In genomic region chr5:55039843-55040242, GRCh38 we compare ENCODE assay signal across 20 cellular contexts. TPM values are rescaled to one million over a fixed set of nuclear protein-coding genes. Genes with fewer than 3 reads are reported as not detected.
"Had no signal": no experiment of that assay in that cellular context is flagged by ENCODE, and none has a peak within 500 bp of the region (broad histone marks: within the 10 kb centered on the region; RNA-seq: fewer than 3 reads in every experiment).

No MANE protein-coding gene starts in this region.

- H3K4me1 Mint-ChIP-seq: neural crest cell had no signal

- H3K4me1 ChIP-seq: left ventricle myocardium inferior, upper lobe of left lung had no signal

- H3K27me3 Mint-ChIP-seq: activated naive CD8-positive, alpha-beta T cell; stimulated activated naive CD8-positive, alpha-beta T cell treated with anti-CD3 and anti-CD28 coated beads, Interleukin-15, Interleukin-2, amounts not matched to agents 100 ng/mL and 50 ng/mL, for 24 hours had no signal

- H3K4me3 Mint-ChIP-seq: activated naive CD8-positive, alpha-beta T cell; activated T-cell treated with anti-CD3 and anti-CD28 coated beads, Interleukin-2, amount 50 U/mL, for 4 hours; neural crest cell; stimulated activated naive CD8-positive, alpha-beta T cell treated with anti-CD3 and anti-CD28 coated beads, Interleukin-15, Interleukin-2, amounts not matched to agents 100 ng/mL and 50 ng/mL, for 24 hours had no signal

- H3K36me3 ChIP-seq: left ventricle myocardium inferior, ovary, upper lobe of left lung had no signal

- H3K9me3 ChIP-seq: left ventricle myocardium inferior, ovary, upper lobe of left lung had no signal

- DNase-seq: activated CD4-positive, alpha-beta T cell treated with anti-CD3 and anti-CD28 coated beads, Interleukin-2, amount 50 U/mL, for 4 hours; activated gamma-delta T cell; activated T-cell treated with anti-CD3 and anti-CD28 coated beads, Interleukin-2, amount 50 U/mL, for 4 hours; effector CD8-positive, alpha-beta T cell; kidney; left ventricle myocardium inferior; ovary; stimulated activated CD4-positive, alpha-beta T cell treated with anti-CD3 and anti-CD28 coated beads, Interleukin-15, amount 100 ng/mL, for 24 hours; stimulated activated CD4-positive, alpha-beta T cell treated with anti-CD3 and anti-CD28 coated beads, Interleukin-4, amount 100 ng/mL, for 24 hours; upper lobe of left lung had no signal

- H3K36me3 Mint-ChIP-seq: activated naive CD8-positive, alpha-beta T cell had no signal

- H3K4me3 ChIP-seq: coronary artery, left ventricle myocardium inferior, ovary, upper lobe of left lung had no signal

- H3K27ac Mint-ChIP-seq: activated naive CD8-positive, alpha-beta T cell; stimulated activated naive CD8-positive, alpha-beta T cell treated with anti-CD3 and anti-CD28 coated beads, Interleukin-15, Interleukin-2, amounts not matched to agents 100 ng/mL and 50 ng/mL, for 24 hours had no signal

- H3K27me3 ChIP-seq: ovary, upper lobe of left lung had no signal

- H3K27ac ChIP-seq: coronary artery, left ventricle myocardium inferior, ovary, upper lobe of left lung had no signal

- H3K9me3 Mint-ChIP-seq: activated T-cell treated with anti-CD3 and anti-CD28 coated beads, Interleukin-2, amount 50 U/mL, for 4 hours; neural crest cell; stimulated activated naive CD8-positive, alpha-beta T cell treated with anti-CD3 and anti-CD28 coated beads, Interleukin-15, Interleukin-2, amounts not matched to agents 100 ng/mL and 50 ng/mL, for 24 hours had no signal

- FAIRE-seq: astrocyte, kidney had no signal

RNA-seq across cellular contexts. Expression of gene GZMK, which starts 15.8 kb away (rescaled TPM):
- total RNA-seq: astrocyte, fibroblast of villous mesenchyme, neural crest cell, renal cortical epithelial cell, skeletal muscle tissue, temporal lobe had no signal

RNA-seq across cellular contexts. Expression of gene ESM1, which starts 54.5 kb away (rescaled TPM):
- total RNA-seq: mesenteric fat pad, neural crest cell had no signal
